Comparison of ENCODE assay signal across 8 cellular contexts in the genomic region with DNA sequence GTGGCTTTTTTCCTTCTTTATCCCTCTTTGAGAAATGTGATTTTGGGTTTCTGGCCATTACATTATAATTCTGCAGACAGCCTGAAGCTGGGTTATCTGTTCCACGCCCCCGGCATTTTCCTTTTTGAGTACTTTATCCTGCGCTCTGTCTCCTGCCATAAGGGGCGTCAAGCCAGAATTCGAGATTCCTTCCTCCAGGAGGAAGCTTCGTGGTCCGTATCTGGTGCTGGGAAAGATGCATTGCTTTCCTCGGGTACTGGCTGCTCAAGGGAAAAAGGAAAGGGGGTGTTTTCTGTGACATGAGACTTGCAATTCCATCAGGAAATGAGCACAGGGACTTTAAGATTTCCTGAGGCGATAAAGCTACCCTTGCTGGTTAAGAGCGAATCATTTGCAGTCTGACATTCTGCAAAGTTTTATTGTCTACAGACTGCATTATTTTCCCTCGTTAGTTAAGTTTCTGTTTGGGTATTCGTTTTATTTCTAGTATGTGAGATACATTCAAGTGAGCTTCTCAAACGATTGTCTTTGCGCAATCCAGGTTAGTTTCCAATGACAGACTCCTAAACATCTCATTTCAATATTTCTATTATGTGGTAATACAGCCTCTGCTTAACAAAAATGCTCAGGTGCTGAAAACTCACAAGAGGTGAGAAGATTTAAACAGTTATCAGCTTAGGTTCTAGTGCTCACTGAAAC. TPM values are rescaled to one million over a fixed set of nuclear protein-coding genes. Genes with fewer than 3 reads are reported as not detected.
DNase-seq lines count a peak whose midpoint lies in the region; TF ChIP-seq lines count a peak whose summit lies in the region.

No MANE protein-coding gene starts in this region.

- no peak for DNase-seq in CD4-positive, alpha-beta memory T cell
- DNase-seq in HAP-1 (ENCODE audit: low spot score in 2 of 2) (peak; percentile 32 to 62), RKO (ENCODE audit: low spot score) (peak; percentile 62), midbrain (lab: John Stamatoyannopoulos, UW) (peak; percentile 35), vagina (ENCODE audit: extremely low spot score in 2 of 2) (no peak), foreskin melanocyte (no peak)
- DNase-seq in effector CD4-positive, alpha-beta T cell = no peak

- TF ChIP-seq CTCF in vagina (IDR thresholded peaks at IDR 0.05) = no peak

- no peaks in the 10 kb centered on the region for H3K27me3 ChIP-seq in CD4-positive, alpha-beta memory T cell (ENCODE audit: insufficient read depth, low read length)
- H3K27me3 ChIP-seq in HAP-1 (ENCODE audit: low read depth) (no peaks in the 10 kb centered on the region), endocrine pancreas (ENCODE audit: control insufficient read depth, insufficient read depth, low read length) (no peaks in the 10 kb centered on the region), vagina (no peaks in the 10 kb centered on the region)

- CTCF ChIA-PET in CD4-positive, alpha-beta memory T cell (lab: Charles Lee; ENCODE audit: partially characterized antibody) = interaction anchor here (0.9 to 3.5 kb wide), 13 partner anchors 9 to 426 kb away, joined by 3 to 17 read pairs (median 4); a partner anchor contains a TSS

- intact Hi-C loops in CD4-positive, alpha-beta memory T cell (cut with micrococcal nuclease) = loop anchor here (1.0 to 5.0 kb wide), 3 partner anchors 8 to 79 kb away; a partner anchor contains a TSS
- intact Hi-C loops in vagina (cut with DNase I) = no loop called here

- peak overlapping the region; percentile 31 to 57 for H3K4me3 ChIP-seq in CD4-positive, alpha-beta memory T cell (ENCODE audit: low read length in 2 of 2)
- H3K4me3 ChIP-seq in HAP-1 (peak overlapping the region; percentile 47), endocrine pancreas (ENCODE audit: control insufficient read depth, insufficient read depth, low read length) (peak overlapping the region; percentile 68), vagina (peak overlapping the region; percentile 75 to 84)

- peak overlapping the region; percentile 48 for H3K9ac ChIP-seq in endocrine pancreas (ENCODE audit: control insufficient read depth, insufficient read depth, low read length)

- H3K4me1 ChIP-seq in CD4-positive, alpha-beta memory T cell (ENCODE audit: insufficient read depth, low read length) = peaks cover 36% of the 10 kb centered on the region
- H3K4me1 ChIP-seq in HAP-1 (peaks cover 14% of the 10 kb centered on the region), endocrine pancreas (ENCODE audit: control insufficient read depth, insufficient read depth, low read length) (no peaks in the 10 kb centered on the region), vagina (peaks cover 14% of the 10 kb centered on the region)

- no peaks in the 10 kb centered on the region for H3K36me3 ChIP-seq in CD4-positive, alpha-beta memory T cell (ENCODE audit: insufficient read depth, low read length)
- peaks cover 12% of the 10 kb centered on the region for H3K36me3 ChIP-seq in HAP-1 (replicated peaks)
- no peaks in the 10 kb centered on the region for H3K36me3 ChIP-seq in endocrine pancreas (ENCODE audit: control insufficient read depth, insufficient read depth, low read length)
- H3K36me3 ChIP-seq in vagina = no peaks in the 10 kb centered on the region

- in situ Hi-C loops in HAP-1 (cut with MboI; ENCODE audit: low sequenced_read_pairs) = no loop called here

- peaks cover 0 to 6% of the 10 kb centered on the region in 2 donors for H3K36me3 Mint-ChIP-seq in CD4-positive, alpha-beta memory T cell

- POLR2A ChIA-PET in CD4-positive, alpha-beta memory T cell (lab: Charles Lee; ENCODE audit: partially characterized antibody) = interaction anchor here (0.7 to 2.0 kb wide), 7 partner anchors 25 to 78 kb away, joined by 3 to 12 read pairs (median 3); a partner anchor contains a TSS

- H3K27ac Mint-ChIP-seq in CD4-positive, alpha-beta memory T cell = peak overlapping the region; percentile 53 to 88 (median 69)

- TF ChIP-seq POLR2A in vagina (IDR thresholded peaks at IDR 0.05) = no peak

- H3K27ac ChIP-seq in CD4-positive, alpha-beta memory T cell (ENCODE audit: low read depth, low read length) = no peak overlapping the region
- peak overlapping the region; percentile 68 for H3K27ac ChIP-seq in vagina

- peak overlapping the region; percentile 80 to 95 (median 86) for H3K4me3 Mint-ChIP-seq in CD4-positive, alpha-beta memory T cell

- peaks cover 25 to 45% (median 33%) of the 10 kb centered on the region in 4 donors for H3K4me1 Mint-ChIP-seq in CD4-positive, alpha-beta memory T cell

- H3K9me3 ChIP-seq in CD4-positive, alpha-beta memory T cell (ENCODE audit: control insufficient read depth in 1 of 2, low read length in 2 of 2) = no peaks in the 10 kb centered on the region
- no peaks in the 10 kb centered on the region for H3K9me3 ChIP-seq in HAP-1
- H3K9me3 ChIP-seq in endocrine pancreas (ENCODE audit: control insufficient read depth, low read length) = no peaks in the 10 kb centered on the region
- H3K9me3 ChIP-seq in vagina = no peaks in the 10 kb centered on the region

- no peaks in the 10 kb centered on the region for H3K27me3 Mint-ChIP-seq in CD4-positive, alpha-beta memory T cell

- H3K9me3 Mint-ChIP-seq in CD4-positive, alpha-beta memory T cell = no peaks in the 10 kb centered on the region

RNA-seq across cellular contexts. Expression of a gene that starts 0.7 kb away (rescaled TPM):
- total RNA-seq in CD4-positive, alpha-beta memory T cell = under 1 TPM; 0.14 to 0.20 TPM
- under 1 TPM in 1 of 2 donors, not detected in 1; 0.11 TPM for polyA plus RNA-seq in CD4-positive, alpha-beta memory T cell
- 0.49 TPM for total RNA-seq in vagina

RNA-seq across cellular contexts. Expression of a gene that starts 37.6 kb away (rescaled TPM):
- 10 to 100 TPM; 84.1 to 87.5 TPM for total RNA-seq in CD4-positive, alpha-beta memory T cell
- 10 to 100 TPM; 34.0 to 36.7 TPM for polyA plus RNA-seq in CD4-positive, alpha-beta memory T cell
- 11.3 TPM for total RNA-seq in vagina

RNA-seq across cellular contexts. Expression of a gene that starts 38.6 kb away (rescaled TPM):
- total RNA-seq in CD4-positive, alpha-beta memory T cell = 100 to 1,000 TPM; 104 to 107 TPM
- polyA plus RNA-seq in CD4-positive, alpha-beta memory T cell = 10 to 100 TPM; 49.7 to 86.5 TPM
- 48.9 TPM for total RNA-seq in vagina

Comparison
In these comparisons a context has a peak if more than half of its experiments do, and no peak if none do; other contexts are left out.
1. DNase-seq: peak in HAP-1 (2 of 2), RKO (single experiment) and midbrain (single experiment); none in CD4-positive, alpha-beta memory T cell (0 of 5), vagina (0 of 2), effector CD4-positive, alpha-beta T cell (single experiment) and foreskin melanocyte (single experiment).
2. Peak in every context shown above with its lines, with median percentiles within 50 percentile points of each other: H3K4me3 ChIP-seq.